In genomic region chr2:33730801-33731200, GRCh38 we compare ENCODE assay signal across 29 cellular contexts.
"Had no signal": no experiment of that assay in that cellular context is flagged by ENCODE, and none has a peak within 500 bp of the region (broad histone marks: within the 10 kb centered on the region; RNA-seq: fewer than 3 reads in every experiment).

No MANE protein-coding gene starts in this region.

- H3K4me3 ChIP-seq: neural progenitor cell, ovary, psoas muscle, skin epidermis, smooth muscle cell, spleen, thoracic aorta, thyroid gland, tibial nerve, upper lobe of left lung, vagina had no signal

- H3K9ac ChIP-seq: neural progenitor cell, parathyroid adenoma had no signal

- H3K4me1 ChIP-seq: neural progenitor cell, parathyroid adenoma, psoas muscle, spleen, thyroid gland, tibial nerve, upper lobe of left lung, vagina had no signal

- H3K27ac ChIP-seq: neural progenitor cell, ovary, parathyroid adenoma, psoas muscle, skin epidermis, spleen, thoracic aorta, thyroid gland, tibial nerve, upper lobe of left lung, vagina had no signal

- H3K36me3 ChIP-seq: neural progenitor cell, ovary, spleen, thoracic aorta, thyroid gland, tibial nerve, upper lobe of left lung, vagina had no signal

- DNase-seq: natural killer cell; occipital lobe; ovary; posterior cingulate gyrus; psoas muscle; right cardiac atrium; spleen; stimulated activated CD4-positive, alpha-beta T cell treated with anti-CD3 and anti-CD28 coated beads, Interleukin-12 subunit alpha, Interleukin-12 subunit beta, amount 100 ng/mL, for 4 hours; stimulated activated CD4-positive, alpha-beta T cell treated with anti-CD3 and anti-CD28 coated beads, Interleukin-1b, Interleukin-23, amount 100 ng/mL, for 48 hours; stimulated activated CD4-positive, alpha-beta T cell treated with anti-CD3 and anti-CD28 coated beads, Interleukin-4, amount 100 ng/mL, for 1 hour; stimulated activated CD4-positive, alpha-beta T cell treated with anti-CD3 and anti-CD28 coated beads, Interleukin-4, amount 100 ng/mL, for 4 hours; stimulated activated CD8-positive, alpha-beta memory T cell treated with anti-CD3 and anti-CD28 coated beads, Interleukin-4, amount 100 ng/mL, for 48 hours; stimulated activated naive CD4-positive, alpha-beta T cell; stimulated activated naive CD8-positive, alpha-beta T cell treated with anti-CD3 and anti-CD28 coated beads, Interleukin-15, amount 100 ng/mL, for 72 hours; stimulated activated naive CD8-positive, alpha-beta T cell treated with anti-CD3 and anti-CD28 coated beads, Interleukin-15, Interleukin-2, amounts not matched to agents 100 U/mL and 50 U/mL, for 24 hours; substantia nigra; thyroid gland; trophoblast cell; upper lobe of left lung had no signal

- H3K9me3 ChIP-seq: ovary, psoas muscle, thoracic aorta, thyroid gland, upper lobe of left lung, vagina had no signal

- H3K4me2 ChIP-seq: neural progenitor cell, smooth muscle cell had no signal

- H3K79me2 ChIP-seq: parathyroid adenoma had no signal

- H3K27me3 ChIP-seq: neural progenitor cell, ovary, spleen, thyroid gland, tibial nerve, upper lobe of left lung, vagina had no signal

- ATAC-seq: natural killer cell; psoas muscle; right cardiac atrium; sciatic nerve; stimulated activated memory B cell treated with anti-CD40 and anti-IgM and Interleukin-4, amounts not matched to agents 10 μg/mL and 1 μg/mL and 100 μg/mL, for 72 hours; stimulated activated naive CD8-positive, alpha-beta T cell treated with anti-CD3 and anti-CD28 coated beads, Interleukin-15, amount 100 ng/mL, for 72 hours; stimulated activated naive CD8-positive, alpha-beta T cell treated with anti-CD3 and anti-CD28 coated beads, Interleukin-15, Interleukin-2, amounts not matched to agents 100 U/mL and 50 U/mL, for 24 hours had no signal

- FAIRE-seq: urothelium cell line had no signal
